14 cellular contexts compared by ENCODE assay signal in genomic region chr11:9803685-9804413, GRCh38.
DNase-seq lines count a peak whose midpoint lies in the region; ATAC-seq, FAIRE-seq and TF ChIP-seq lines count a peak whose summit lies in the region.
"Had no signal": no experiment of that assay in that cellular context is flagged by ENCODE, and none has a peak within 500 bp of the region (broad histone marks: within the 10 kb centered on the region; RNA-seq: fewer than 3 reads in every experiment).

No MANE protein-coding gene starts in this region.

- H3K36me3 ChIP-seq in HUES64 (ENCODE audit: insufficient read depth, low read length), result peaks cover 13% of the 10 kb centered on the region
- peaks cover 5% of the 10 kb centered on the region for H3K36me3 ChIP-seq in bronchial epithelial cell (ENCODE audit: control insufficient read depth, insufficient read depth, low read length)
- peaks cover 20% of the 10 kb centered on the region for H3K36me3 ChIP-seq in right atrium auricular region

- H3K27ac ChIP-seq in HUES64 (ENCODE audit: low read depth, low read length) (peak overlapping the region; percentile 42; the same call in 1 of the 2 replicates), right atrium auricular region (peak overlapping the region; percentile 38 to 69), skin epidermis (peak overlapping the region in 13 of 21 experiments; percentile 5 to 62 (median 42))

- DNase-seq in bronchial epithelial cell (ENCODE audit: low read depth) (peak; percentile 21), right atrium auricular region (ENCODE audit: low spot score) (no peak), A172 (ENCODE audit: low spot score) (no peak), cortex of kidney (lab: John Stamatoyannopoulos, UW) (no peak), NCI-H1105 (lab: John Stamatoyannopoulos, UW) (no peak)
- DNase-seq: activated CD4-positive, alpha-beta T cell treated with anti-CD3 and anti-CD28 coated beads for 1 hour; CD4-positive, CD25-positive, alpha-beta regulatory T cell; posterior cingulate gyrus; stimulated activated CD4-positive, alpha-beta T cell treated with anti-CD3 and anti-CD28 coated beads, Interleukin-4, amount 100 ng/mL, for 1 hour; stimulated activated naive CD8-positive, alpha-beta T cell treated with anti-CD3 and anti-CD28 coated beads, Interleukin-15, amount 100 ng/mL, for 72 hours had no signal

- no peak for TF ChIP-seq CTCF in bronchial epithelial cell (IDR thresholded peaks at IDR 0.05; ENCODE audit: insufficient read depth, low read length, severe bottlenecking)
- TF ChIP-seq CTCF in right atrium auricular region (IDR thresholded peaks at IDR 0.05), result no peak

- H3K9me3 ChIP-seq in HUES64 (ENCODE audit: insufficient read depth, low read depth, low read length) (no peaks in the 10 kb centered on the region; the same call in 1 of the 2 replicates), right atrium auricular region (no peaks in the 10 kb centered on the region)

- FAIRE-seq in bronchial epithelial cell (lab: Jason Lieb, UNC), result no peak
- FAIRE-seq: frontal cortex had no signal

- no peak overlapping the region for H3K9ac ChIP-seq in HUES64 (ENCODE audit: low read depth, low read length)

- no peak for ATAC-seq in HG03571 (IDR thresholded peaks at IDR 0.05; ENCODE audit: unreplicated experiment)
- ATAC-seq: stimulated activated naive CD8-positive, alpha-beta T cell treated with anti-CD3 and anti-CD28 coated beads, Interleukin-15, amount 100 ng/mL, for 72 hours had no signal

- H3K4me3 ChIP-seq in HUES64 (ENCODE audit: low read length) (no peak overlapping the region), bronchial epithelial cell (ENCODE audit: low read depth, low read length) (no peak overlapping the region), right atrium auricular region (no peak overlapping the region), skin epidermis (no peak overlapping the region)

- no peaks in the 10 kb centered on the region for H3K27me3 ChIP-seq in HUES64 (ENCODE audit: insufficient read depth, low read length)
- no peaks in the 10 kb centered on the region for H3K27me3 ChIP-seq in bronchial epithelial cell (ENCODE audit: control insufficient read depth, insufficient read depth, low read length)
- no peaks in the 10 kb centered on the region for H3K27me3 ChIP-seq in right atrium auricular region

- WGBS in HUES64, result 85% methylated on average over 4 of the region's 5 CpGs

- H3K4me1 ChIP-seq in HUES64 (ENCODE audit: insufficient read depth, low read length), result peaks cover 32% of the 10 kb centered on the region
- H3K4me1 ChIP-seq in right atrium auricular region, result peaks cover 0 to 29% of the 10 kb centered on the region in 2 donors
